ENCODE assay signal across 4 cellular contexts in the genomic region with DNA sequence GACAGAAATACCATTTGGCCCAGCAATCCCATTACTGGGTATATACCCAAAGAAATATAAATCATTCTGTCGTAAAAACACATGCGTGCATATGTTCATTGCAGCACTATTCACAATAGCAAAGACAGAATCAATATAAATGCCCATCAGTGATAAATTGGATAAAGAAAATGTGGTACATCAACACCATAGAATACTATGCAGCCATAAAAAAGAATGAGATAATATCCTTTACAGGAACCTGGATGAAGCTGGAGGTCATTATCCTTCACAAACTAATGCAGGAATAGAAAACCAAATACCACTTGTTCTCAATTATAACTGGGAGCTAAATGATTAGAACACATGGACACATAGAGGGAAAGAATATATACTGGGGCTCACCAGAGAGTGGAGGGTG.
TF ChIP-seq lines count a peak whose summit lies in the region.

No MANE protein-coding gene starts in this region.

TF ChIP-seq in SK-N-SH treated with all-trans-retinoic acid at 6 μM for 48 hours, 23 proteins besides CTCF, POLR2A, EP300 and RAD21:
- TF ChIP-seq ZNF565 (CRISPR knock-in tag; conservative IDR thresholded peaks at IDR 0.05; ENCODE audit: low read depth) (no peak), ZNF8 (CRISPR knock-in tag; IDR thresholded peaks at IDR 0.05) (peak; percentile 80)

TF ChIP-seq in SK-N-SH, 30 proteins besides CTCF, POLR2A, EP300 and RAD21:
- TF ChIP-seq NRF1 (IDR thresholded peaks at IDR 0.05; ENCODE audit: low read depth, low read length) (no peak), TAF1 (IDR thresholded peaks at IDR 0.05; ENCODE audit: borderline replicate concordance, low read depth, low read length) (no peak)

TF ChIP-seq in HEK293, 187 proteins besides CTCF, POLR2A, EP300 and RAD21:
- TF ChIP-seq, protein P1, sequence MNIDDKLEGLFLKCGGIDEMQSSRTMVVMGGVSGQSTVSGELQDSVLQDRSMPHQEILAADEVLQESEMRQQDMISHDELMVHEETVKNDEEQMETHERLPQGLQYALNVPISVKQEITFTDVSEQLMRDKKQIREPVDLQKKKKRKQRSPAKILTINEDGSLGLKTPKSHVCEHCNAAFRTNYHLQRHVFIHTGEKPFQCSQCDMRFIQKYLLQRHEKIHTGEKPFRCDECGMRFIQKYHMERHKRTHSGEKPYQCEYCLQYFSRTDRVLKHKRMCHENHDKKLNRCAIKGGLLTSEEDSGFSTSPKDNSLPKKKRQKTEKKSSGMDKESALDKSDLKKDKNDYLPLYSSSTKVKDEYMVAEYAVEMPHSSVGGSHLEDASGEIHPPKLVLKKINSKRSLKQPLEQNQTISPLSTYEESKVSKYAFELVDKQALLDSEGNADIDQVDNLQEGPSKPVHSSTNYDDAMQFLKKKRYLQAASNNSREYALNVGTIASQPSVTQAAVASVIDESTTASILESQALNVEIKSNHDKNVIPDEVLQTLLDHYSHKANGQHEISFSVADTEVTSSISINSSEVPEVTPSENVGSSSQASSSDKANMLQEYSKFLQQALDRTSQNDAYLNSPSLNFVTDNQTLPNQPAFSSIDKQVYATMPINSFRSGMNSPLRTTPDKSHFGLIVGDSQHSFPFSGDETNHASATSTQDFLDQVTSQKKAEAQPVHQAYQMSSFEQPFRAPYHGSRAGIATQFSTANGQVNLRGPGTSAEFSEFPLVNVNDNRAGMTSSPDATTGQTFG (tag by site-specific recombination; IDR thresholded peaks at IDR 0.05; ENCODE audit: borderline replicate concordance), result no peak
- TF ChIP-seq, protein P2, sequence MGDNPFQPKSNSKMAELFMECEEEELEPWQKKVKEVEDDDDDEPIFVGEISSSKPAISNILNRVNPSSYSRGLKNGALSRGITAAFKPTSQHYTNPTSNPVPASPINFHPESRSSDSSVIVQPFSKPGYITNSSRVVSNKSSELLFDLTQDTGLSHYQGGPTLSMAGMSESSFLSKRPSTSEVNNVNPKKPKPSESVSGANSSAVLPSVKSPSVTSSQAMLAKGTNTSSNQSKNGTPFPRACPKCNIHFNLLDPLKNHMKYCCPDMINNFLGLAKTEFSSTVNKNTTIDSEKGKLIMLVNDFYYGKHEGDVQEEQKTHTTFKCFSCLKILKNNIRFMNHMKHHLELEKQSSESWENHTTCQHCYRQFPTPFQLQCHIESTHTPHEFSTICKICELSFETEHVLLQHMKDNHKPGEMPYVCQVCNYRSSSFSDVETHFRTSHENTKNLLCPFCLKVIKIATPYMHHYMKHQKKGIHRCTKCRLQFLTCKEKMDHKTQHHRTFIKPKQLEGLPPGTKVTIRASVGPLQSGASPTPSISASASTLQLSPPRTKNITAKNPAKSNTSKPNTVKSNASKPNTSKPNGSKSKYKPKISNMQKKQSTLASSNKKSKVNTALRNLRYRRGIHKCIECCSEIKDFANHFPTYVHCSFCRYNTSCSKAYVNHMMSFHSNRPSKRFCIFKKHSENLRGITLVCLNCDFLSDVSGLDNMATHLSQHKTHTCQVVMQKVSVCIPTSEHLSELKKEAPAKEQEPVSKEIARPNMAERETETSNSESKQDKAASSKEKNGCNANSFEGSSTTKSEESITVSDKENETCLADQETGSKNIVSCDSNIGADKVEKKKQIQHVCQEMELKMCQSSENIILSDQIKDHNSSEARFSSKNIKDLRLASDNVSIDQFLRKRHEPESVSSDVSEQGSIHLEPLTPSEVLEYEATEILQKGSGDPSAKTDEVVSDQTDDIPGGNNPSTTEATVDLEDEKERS (tag by site-specific recombination; IDR thresholded peaks at IDR 0.05), result 0 out of 2 replicates have a peak, but pooled peaks have one; percentile 14
- TF ChIP-seq ZNF211 (tag by site-specific recombination; IDR thresholded peaks at IDR 0.05; ENCODE audit: low read depth), result no peak
- TF ChIP-seq ZNF146 (tag by site-specific recombination; IDR thresholded peaks at IDR 0.05), result peak; percentile 64; the same call in 1 of the 2 replicates

TF ChIP-seq in K562, 482 proteins besides CTCF, POLR2A, EP300 and RAD21:
- TF ChIP-seq JUND (IDR thresholded peaks at IDR 0.05; ENCODE audit: borderline replicate concordance, low read depth, low read length), result no peak
- TF ChIP-seq JUND (tag; IDR thresholded peaks at IDR 0.05; ENCODE audit: borderline replicate concordance, low read depth, low read length), result no peak
- TF ChIP-seq ZBTB7A (IDR thresholded peaks at IDR 0.05; ENCODE audit: borderline replicate concordance, control insufficient read depth, low read depth, low read length), result no peak
- peak; percentile 4 for TF ChIP-seq RBM25 (IDR thresholded peaks at IDR 0.05; ENCODE audit: low read depth, low read length, severe bottlenecking)
- no peak for TF ChIP-seq ZNF79 (CRISPR knock-in tag; IDR thresholded peaks at IDR 0.05; ENCODE audit: low read depth)
TF ChIP-seq in K562: peak in this region for 1.
